Comparison of ENCODE assay signal across 25 cellular contexts in genomic region chr19:17285415-17286135, GRCh38. TPM values are rescaled to one million over a fixed set of nuclear protein-coding genes. Genes with fewer than 3 reads are reported as not detected.
"Had no signal": no experiment of that assay in that cellular context is flagged by ENCODE, and none has a peak within 500 bp of the region (broad histone marks: within the 10 kb centered on the region; RNA-seq: fewer than 3 reads in every experiment).

No MANE protein-coding gene starts in this region.

- ATAC-seq: T-cell had no signal

- DNase-seq: KBM-7, NCI-H1092, NCI-H1105 treated with DMSO at 0.1 percent for 48 hours, NCI-H1417 treated with DMSO at 0.1 percent for 48 hours, NCI-H187, NCI-H2029, NCI-H2081 treated with DMSO at 0.1 percent for 48 hours, NCI-H2171, NCI-H226, NCI-H446, NCI-H510A, NCI-H524 treated with DMSO at 0.1 percent for 48 hours, NCI-H69, NCI-H774, RPMI8226, SHP77, SK-N-SH, SW 1271, T-cell had no signal

- H3K4me2 ChIP-seq: SK-N-SH had no signal

- H3K9me3 ChIP-seq: SK-N-SH had no signal

- H3K9ac ChIP-seq: SK-N-SH had no signal

- FAIRE-seq: RCC 7860 had no signal

RNA-seq across cellular contexts. Expression of gene USHBP1, which starts 21.0 kb away (rescaled TPM):
- total RNA-seq: HT1080, LHCN-M2, MCF 10A, SK-MEL-5 had no signal
- polyA plus RNA-seq: IgD-negative memory B cell had no signal
